ENCODE assay signal across 9 cellular contexts in genomic region chr2:62309465-62310091, GRCh38.
DNase-seq lines count a peak whose midpoint lies in the region; ATAC-seq, FAIRE-seq and TF ChIP-seq lines count a peak whose summit lies in the region.
"Had no signal": no experiment of that assay in that cellular context is flagged by ENCODE, and none has a peak within 500 bp of the region (broad histone marks: within the 10 kb centered on the region; RNA-seq: fewer than 3 reads in every experiment).

No MANE protein-coding gene starts in this region.

- POLR2A ChIA-PET in endothelial cell of umbilical vein (lab: Charles Lee) = no interaction called here

- no peak for TF ChIP-seq EP300 in upper lobe of left lung (IDR thresholded peaks at IDR 0.05)

- H3K27ac ChIP-seq in endothelial cell of umbilical vein (ENCODE audit: insufficient read depth, low read depth, low read length) (no peak overlapping the region), upper lobe of left lung (peak overlapping the region in 2 of 4 donors; percentile 14 to 50)

- DNase-seq in GM13977 (ENCODE audit: low spot score) = peak; percentile 62
- peak; percentile 72 for DNase-seq in KG1 (lab: John Stamatoyannopoulos, UW)
- DNase-seq in endothelial cell of umbilical vein (ENCODE audit: low read depth, low spot score) = peak; percentile 63
- peak; percentile 20 to 65 for DNase-seq in stimulated activated effector memory CD8-positive, alpha-beta T cell treated with anti-CD3 and anti-CD28 coated beads, Interleukin-12 subunit alpha, Interleukin-12 subunit beta, amount 100 ng/mL, for 72 hours (ENCODE audit: low spot score in 2 of 2)
- no peak for DNase-seq in middle frontal gyrus (ENCODE audit: extremely low spot score, low spot score)
- DNase-seq in upper lobe of left lung = no peak
- DNase-seq in NCI-H2196 (lab: John Stamatoyannopoulos, UW; ENCODE audit: unreplicated experiment) = no peak

- dilution Hi-C loops in endothelial cell of umbilical vein (cut with MboI; ENCODE audit: extremely low pct_ligation_motif_present, low sequenced_read_pairs) = no loop called here

- H3K4me2 ChIP-seq in endothelial cell of umbilical vein (ENCODE audit: insufficient read depth, low read length) = no peak overlapping the region

- no peaks in the 10 kb centered on the region for H3K79me2 ChIP-seq in endothelial cell of umbilical vein (ENCODE audit: control insufficient read depth, insufficient read depth, low read length)

- TF ChIP-seq POLR2A in endothelial cell of umbilical vein (IDR thresholded peaks at IDR 0.05; ENCODE audit: low read depth, low read length) (no peak), upper lobe of left lung (IDR thresholded peaks at IDR 0.05) (no peak)

- H3K9me3 ChIP-seq in endothelial cell of umbilical vein (replicated peaks; ENCODE audit: control insufficient read depth, insufficient read depth, low read length) (no peaks in the 10 kb centered on the region), upper lobe of left lung (no peaks in the 10 kb centered on the region)

- H3K9ac ChIP-seq in endothelial cell of umbilical vein (replicated peaks; ENCODE audit: extremely low read depth, insufficient read depth, low read length) = no peak overlapping the region

- no TSS peak for BruUV-seq in endothelial cell of umbilical vein (replicated peaks; lab: Mats Ljungman, UMichigan)

- no peaks in the 10 kb centered on the region for H3K36me3 ChIP-seq in endothelial cell of umbilical vein (ENCODE audit: control insufficient read depth in 2 of 2, extremely low read depth in 1 of 2, insufficient read depth in 2 of 2, low read length in 2 of 2)
- no peaks in the 10 kb centered on the region for H3K36me3 ChIP-seq in upper lobe of left lung

- peaks cover 74% of the 10 kb centered on the region for H3K4me1 Mint-ChIP-seq in stimulated activated effector memory CD8-positive, alpha-beta T cell treated with anti-CD3 and anti-CD28 coated beads, Interleukin-12 subunit alpha, Interleukin-12 subunit beta, amount 100 ng/mL, for 72 hours

- peak; percentile 73 for FAIRE-seq in endothelial cell of umbilical vein (lab: Jason Lieb, UNC)

- H3K9me1 ChIP-seq in endothelial cell of umbilical vein (replicated peaks; ENCODE audit: control insufficient read depth, extremely low read depth, insufficient read depth, low read length) = no peaks in the 10 kb centered on the region

- CTCF ChIA-PET in endothelial cell of umbilical vein (lab: Charles Lee) = interaction anchor here (0.9 to 1.5 kb wide), 6 partner anchors 9 to 316 kb away, joined by 3 to 8 read pairs (median 4); no protein-coding TSS in a partner anchor

- peak overlapping the region; percentile 88 for H3K27ac Mint-ChIP-seq in stimulated activated effector memory CD8-positive, alpha-beta T cell treated with anti-CD3 and anti-CD28 coated beads, Interleukin-12 subunit alpha, Interleukin-12 subunit beta, amount 100 ng/mL, for 72 hours
- H3K27ac Mint-ChIP-seq: dendritic cell treated with granulocyte-macrophage colony-stimulating factor and Interleukin-4, amounts not matched to agents 40 ng/mL and 50 ng/mL, for 4 days had no signal

- intact Hi-C loops in endothelial cell of umbilical vein (cut with micrococcal nuclease) = loop anchor here (5.0 to 10.0 kb wide), 3 partner anchors 92 to 395 kb away; partner anchors contain the start of gene EHBP1

- TF ChIP-seq CTCF in GM13977 (IDR thresholded peaks at IDR 0.05; ENCODE audit: extremely low read depth, insufficient read depth, missing control alignments) (no peak), endothelial cell of umbilical vein (IDR thresholded peaks at IDR 0.05; ENCODE audit: extremely low read depth in 1 of 2, insufficient read depth in 1 of 2, low read depth in 1 of 2, low read length in 2 of 2) (no peak), upper lobe of left lung (IDR thresholded peaks at IDR 0.05) (no peak)

- H3K4me3 ChIP-seq in endothelial cell of umbilical vein (replicated peaks in 1 of 3; ENCODE audit: insufficient read depth in 1 of 3, low read depth in 1 of 3, low read length in 3 of 3) = no peak overlapping the region
- no peak overlapping the region for H3K4me3 ChIP-seq in upper lobe of left lung

- H3K4me1 ChIP-seq in endothelial cell of umbilical vein (ENCODE audit: control insufficient read depth, extremely low read depth, insufficient read depth, low read length) (peaks cover 41% of the 10 kb centered on the region), upper lobe of left lung (peaks cover 42 to 49% (median 44%) of the 10 kb centered on the region in 4 donors)

- ATAC-seq in GM21619 (IDR thresholded peaks at IDR 0.05; ENCODE audit: unreplicated experiment) = peak; percentile 46
- ATAC-seq in stimulated activated effector memory CD8-positive, alpha-beta T cell treated with anti-CD3 and anti-CD28 coated beads, Interleukin-12 subunit alpha, Interleukin-12 subunit beta, amount 100 ng/mL, for 72 hours = peak; percentile 50
- ATAC-seq in upper lobe of left lung (ENCODE audit: low FRiP score in 2 of 2) = no peak

- no peaks in the 10 kb centered on the region for H4K20me1 ChIP-seq in endothelial cell of umbilical vein (replicated peaks; ENCODE audit: control insufficient read depth, extremely low read depth, insufficient read depth, low read length)

- H3K4me3 Mint-ChIP-seq in stimulated activated effector memory CD8-positive, alpha-beta T cell treated with anti-CD3 and anti-CD28 coated beads, Interleukin-12 subunit alpha, Interleukin-12 subunit beta, amount 100 ng/mL, for 72 hours = peak overlapping the region; percentile 59
- H3K4me3 Mint-ChIP-seq: dendritic cell treated with granulocyte-macrophage colony-stimulating factor and Interleukin-4, amounts not matched to agents 40 ng/mL and 50 ng/mL, for 4 days had no signal

- H3K27me3 ChIP-seq in endothelial cell of umbilical vein (ENCODE audit: control insufficient read depth in 2 of 2, insufficient read depth in 2 of 2, low read length in 2 of 2) (no peaks in the 10 kb centered on the region), upper lobe of left lung (no peaks in the 10 kb centered on the region)

- H3K36me3 Mint-ChIP-seq in stimulated activated effector memory CD8-positive, alpha-beta T cell treated with anti-CD3 and anti-CD28 coated beads, Interleukin-12 subunit alpha, Interleukin-12 subunit beta, amount 100 ng/mL, for 72 hours = peaks cover 17% of the 10 kb centered on the region

- in situ Hi-C loops in GM13977 (cut with MboI; ENCODE audit: low pct_unique_long_range_greater_than_20kb, low sequenced_read_pairs, unreplicated experiment) = no loop called here

- H2AFZ ChIP-seq in endothelial cell of umbilical vein (ENCODE audit: low read depth, low read length) = peak overlapping the region; percentile 71

- WGBS in upper lobe of left lung, 2 donors = 33 to 37% methylated on average over 17 of the region's 17 CpGs

- no peaks in the 10 kb centered on the region for H3K9me3 Mint-ChIP-seq in stimulated activated effector memory CD8-positive, alpha-beta T cell treated with anti-CD3 and anti-CD28 coated beads, Interleukin-12 subunit alpha, Interleukin-12 subunit beta, amount 100 ng/mL, for 72 hours
- H3K9me3 Mint-ChIP-seq: dendritic cell treated with granulocyte-macrophage colony-stimulating factor and Interleukin-4, amounts not matched to agents 40 ng/mL and 50 ng/mL, for 4 days had no signal

TF ChIP-seq in endothelial cell of umbilical vein, 7 proteins besides CTCF, POLR2A, EP300 and RAD21:
- TF ChIP-seq MAX (IDR thresholded peaks at IDR 0.05; ENCODE audit: insufficient read depth, insufficient read length) = peak; percentile 44
- no peak for TF ChIP-seq FOS (IDR thresholded peaks at IDR 0.05; ENCODE audit: borderline replicate concordance, insufficient read depth, low read length)
- TF ChIP-seq POLR2AphosphoS5 (IDR thresholded peaks at IDR 0.05; ENCODE audit: insufficient read depth, low read depth, low read length) = no peak
- no peak for TF ChIP-seq MYC (IDR thresholded peaks at IDR 0.05; ENCODE audit: low read depth, low read length)
- TF ChIP-seq EZH2 (IDR thresholded peaks at IDR 0.05; ENCODE audit: borderline replicate concordance, low read depth, low read length, severe bottlenecking) = no peak
- peak; percentile 70 for TF ChIP-seq GATA2 (IDR thresholded peaks at IDR 0.05; ENCODE audit: insufficient read depth, insufficient read length, low read depth, low read length)
TF ChIP-seq in endothelial cell of umbilical vein: peak in this region for 2.

Comparison
In these comparisons a context has a peak if more than half of its experiments do, and no peak if none do; other contexts are left out.
1. DNase-seq: peak in GM13977 (single experiment), KG1 (single experiment), endothelial cell of umbilical vein (single experiment) and stimulated activated effector memory CD8-positive, alpha-beta T cell treated with anti-CD3 and anti-CD28 coated beads, Interleukin-12 subunit alpha, Interleukin-12 subunit beta, amount 100 ng/mL, for 72 hours (2 of 2); none in middle frontal gyrus (single experiment), upper lobe of left lung (0 of 2) and NCI-H2196 (single experiment).
2. ATAC-seq: peak in GM21619 (single experiment) and stimulated activated effector memory CD8-positive, alpha-beta T cell treated with anti-CD3 and anti-CD28 coated beads, Interleukin-12 subunit alpha, Interleukin-12 subunit beta, amount 100 ng/mL, for 72 hours (single experiment); none in upper lobe of left lung (0 of 2).